23 cellular contexts compared by ENCODE assay signal in the genomic region with DNA sequence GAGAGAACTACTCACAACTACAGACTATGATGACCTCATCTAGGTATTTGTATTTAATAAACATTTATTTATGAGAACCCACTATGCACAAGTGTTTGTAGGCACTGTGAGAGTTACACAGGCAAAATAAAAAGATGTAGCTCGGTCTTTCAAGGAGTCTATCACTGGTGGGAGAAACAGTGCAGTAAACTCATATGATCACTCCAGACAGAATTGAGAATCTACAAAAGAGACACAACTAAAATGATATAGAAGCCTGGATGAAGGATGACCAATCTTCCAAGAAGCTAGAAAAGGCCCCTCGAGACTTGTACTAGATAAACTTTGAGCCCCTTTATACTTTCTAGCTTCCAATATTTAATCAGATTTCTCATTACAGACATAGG.
"Had no signal": no experiment of that assay in that cellular context is flagged by ENCODE, and none has a peak within 500 bp of the region (broad histone marks: within the 10 kb centered on the region; RNA-seq: fewer than 3 reads in every experiment).

No MANE protein-coding gene starts in this region.

- H3K4me1 Mint-ChIP-seq: activated naive CD8-positive, alpha-beta T cell treated with anti-CD3 and anti-CD28 coated beads, Interleukin-2, amount 10 ng/mL, durations not matched to agents 7 days and 5 days; central memory CD8-positive, alpha-beta T cell; naive thymus-derived CD4-positive, alpha-beta T cell; T-helper 17 cell had no signal

- H3K4me3 Mint-ChIP-seq: activated naive CD4-positive, alpha-beta T cell treated with anti-CD3 and anti-CD28 coated beads for 36 hours; activated naive CD8-positive, alpha-beta T cell treated with anti-CD3 and anti-CD28 coated beads, Interleukin-2, amount 10 ng/mL, durations not matched to agents 7 days and 5 days; activated T-helper 1 cell treated with anti-CD3 and anti-CD28 coated beads, Interleukin-12 subunit alpha, Interleukin-12 subunit beta, Interleukin-2, Interleukin-4 antibody, amounts not matched to agents 30 ng/mL and 10 ng/mL and 1 ng/mL, durations not matched to agents 14 hours and 24 hours and 36 hours; central memory CD8-positive, alpha-beta T cell; mesothelial cell of epicardium; naive thymus-derived CD4-positive, alpha-beta T cell; T-helper 17 cell had no signal

- H3K79me2 ChIP-seq: hepatocyte had no signal

- H2AFZ ChIP-seq: hepatocyte had no signal

- H3K36me3 Mint-ChIP-seq: activated naive CD8-positive, alpha-beta T cell treated with anti-CD3 and anti-CD28 coated beads, Interleukin-2, amount 10 ng/mL, durations not matched to agents 7 days and 5 days; mesothelial cell of epicardium had no signal

- H3K36me3 ChIP-seq: ascending aorta, breast epithelium, esophagus squamous epithelium, right atrium auricular region, transverse colon, WERI-Rb-1 had no signal

- H3K9me3 Mint-ChIP-seq: activated naive CD4-positive, alpha-beta T cell treated with anti-CD3 and anti-CD28 coated beads for 36 hours; activated naive CD8-positive, alpha-beta T cell treated with anti-CD3 and anti-CD28 coated beads, Interleukin-2, amount 10 ng/mL, durations not matched to agents 7 days and 5 days; activated T-helper 1 cell treated with anti-CD3 and anti-CD28 coated beads, Interleukin-12 subunit alpha, Interleukin-12 subunit beta, Interleukin-2, Interleukin-4 antibody, amounts not matched to agents 30 ng/mL and 10 ng/mL and 1 ng/mL, durations not matched to agents 14 hours and 24 hours and 36 hours; central memory CD8-positive, alpha-beta T cell; mesothelial cell of epicardium; neural crest cell had no signal

- H3K27ac Mint-ChIP-seq: activated naive CD4-positive, alpha-beta T cell treated with anti-CD3 and anti-CD28 coated beads for 36 hours; activated naive CD8-positive, alpha-beta T cell treated with anti-CD3 and anti-CD28 coated beads, Interleukin-2, amount 10 ng/mL, durations not matched to agents 7 days and 5 days; activated T-helper 1 cell treated with anti-CD3 and anti-CD28 coated beads, Interleukin-12 subunit alpha, Interleukin-12 subunit beta, Interleukin-2, Interleukin-4 antibody, amounts not matched to agents 30 ng/mL and 10 ng/mL and 1 ng/mL, durations not matched to agents 14 hours and 24 hours and 36 hours; mesothelial cell of epicardium; naive thymus-derived CD4-positive, alpha-beta T cell; T-helper 17 cell had no signal

- DNase-seq: activated CD8-positive, alpha-beta memory T cell treated with anti-CD3 and anti-CD28 coated beads, Interleukin-2, amount 50 U/mL, for 4 hours; activated effector memory CD4-positive, alpha-beta T cell treated with anti-CD3 and anti-CD28 coated beads, Interleukin-2, amount 50 U/mL, for 16 hours; activated naive CD8-positive, alpha-beta T cell treated with anti-CD3 and anti-CD28 coated beads, Interleukin-2, amount 10 ng/mL, durations not matched to agents 7 days and 5 days; activated T-cell treated with anti-CD3 and anti-CD28 coated beads, Interleukin-2, amount 50 U/mL, for 1 hour; effector CD8-positive, alpha-beta T cell; esophagus squamous epithelium; occipital lobe; stimulated activated naive CD4-positive, alpha-beta T cell treated with Interleukin-2 at 50 U/mL for 16 hours; T-helper 17 cell had no signal

- H3K27me3 ChIP-seq: ascending aorta, breast epithelium, esophagus squamous epithelium, hepatocyte, right atrium auricular region, transverse colon had no signal

- H3K4me3 ChIP-seq: breast epithelium, esophagus squamous epithelium, hepatocyte, right atrium auricular region, transverse colon had no signal

- H3K27me3 Mint-ChIP-seq: activated naive CD8-positive, alpha-beta T cell treated with anti-CD3 and anti-CD28 coated beads, Interleukin-2, amount 10 ng/mL, durations not matched to agents 7 days and 5 days; T-helper 17 cell had no signal

- ATAC-seq: activated CD4-positive, CD25-positive, alpha-beta regulatory T cell treated with anti-CD3 and anti-CD28 coated beads, Interleukin-2, amount 50 U/mL, for 24 hours; T-helper 17 cell had no signal

- H3K4me1 ChIP-seq: breast epithelium had no signal

- H3K27ac ChIP-seq: ascending aorta, breast epithelium, epithelial cell of prostate, esophagus squamous epithelium, hepatocyte, right atrium auricular region, WERI-Rb-1 had no signal

- H3K9me3 ChIP-seq: ascending aorta, breast epithelium, esophagus squamous epithelium, right atrium auricular region, transverse colon had no signal
